Comparison of ENCODE assay signal across 1 cellular context in genomic region chr19:45439569-45440258, GRCh38.
TF ChIP-seq lines count a peak whose summit lies in the region.

No MANE protein-coding gene starts in this region.

TF ChIP-seq in HEK293, 187 proteins besides CTCF, POLR2A, EP300 and RAD21 (continued from another document):
- TF ChIP-seq ZNF423 (tag by site-specific recombination; IDR thresholded peaks at IDR 0.05) (no peak), ZNF155 (tag by site-specific recombination; IDR thresholded peaks at IDR 0.05) (no peak), MZF1 (tag by site-specific recombination; IDR thresholded peaks at IDR 0.05; ENCODE audit: borderline replicate concordance) (no peak; the same call in 1 of the 2 replicates), GLIS2 (tag by site-specific recombination; IDR thresholded peaks at IDR 0.05) (peak; percentile 72), ZNF76 (tag by site-specific recombination; IDR thresholded peaks at IDR 0.05; ENCODE audit: borderline replicate concordance, low read depth) (no peak), ZNF580 (tag by site-specific recombination; IDR thresholded peaks at IDR 0.05) (no peak), ZNF211 (tag by site-specific recombination; IDR thresholded peaks at IDR 0.05; ENCODE audit: low read depth) (no peak), KLF8 (tag by site-specific recombination; IDR thresholded peaks at IDR 0.05) (0 out of 2 replicates have a peak, but pooled peaks have one; percentile 32), ZNF791 (tag by site-specific recombination; IDR thresholded peaks at IDR 0.05) (no peak), ZNF274 (IDR thresholded peaks at IDR 0.05; ENCODE audit: low read length) (no peak), ZNF274 (tag by site-specific recombination; IDR thresholded peaks at IDR 0.05; ENCODE audit: borderline replicate concordance) (no peak), ZNF18 (tag by site-specific recombination; IDR thresholded peaks at IDR 0.05) (no peak), ZNF26 (tag by site-specific recombination; IDR thresholded peaks at IDR 0.05) (no peak), ZSCAN30 (tag by site-specific recombination; IDR thresholded peaks at IDR 0.05) (peak; percentile 86), ZNF548 (tag by site-specific recombination; IDR thresholded peaks at IDR 0.05) (no peak), ZNF530 (tag by site-specific recombination; IDR thresholded peaks at IDR 0.05; ENCODE audit: low read depth) (no peak), ZNF2 (tag by site-specific recombination; IDR thresholded peaks at IDR 0.05) (no peak), ZNF341 (tag by site-specific recombination; IDR thresholded peaks at IDR 0.05; ENCODE audit: low read depth) (peak; percentile 55), ZNF501 (tag by site-specific recombination; IDR thresholded peaks at IDR 0.05) (no peak), ZNF670 (tag by site-specific recombination; IDR thresholded peaks at IDR 0.05; ENCODE audit: low read depth) (no peak), ZNF214 (tag by site-specific recombination; IDR thresholded peaks at IDR 0.05; ENCODE audit: borderline replicate concordance) (no peak), ZNF513 (tag by site-specific recombination; IDR thresholded peaks at IDR 0.05) (no peak)
